ENCODE assay signal across 13 cellular contexts in the genomic region with DNA sequence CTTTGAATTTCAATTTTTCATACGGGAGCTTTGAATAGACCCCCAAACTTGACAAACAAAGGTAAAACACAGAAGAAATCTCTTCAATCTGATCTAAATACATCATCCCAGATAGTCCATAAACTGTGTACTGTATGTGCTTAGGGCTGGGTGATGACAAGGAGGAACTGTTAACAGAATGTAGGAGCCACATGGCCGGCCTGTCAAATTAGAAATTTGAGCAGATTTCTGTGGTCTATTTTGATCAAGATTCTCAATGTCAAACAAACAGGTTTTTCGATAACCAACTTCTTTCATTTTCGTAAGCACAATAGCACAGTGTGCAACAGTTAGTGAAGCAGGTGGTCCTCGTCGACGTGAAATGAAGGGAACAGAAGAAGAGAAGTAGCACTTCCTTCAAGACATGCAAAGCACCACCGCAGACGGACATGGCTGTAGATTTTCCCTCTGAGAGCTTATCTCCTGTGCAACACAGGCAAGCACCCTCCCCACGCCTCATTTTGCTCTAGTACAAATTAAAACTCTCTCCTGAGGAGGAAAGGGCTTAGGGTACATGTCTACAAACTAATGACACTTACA.
A peak's percentile ranks its signal among the peaks of the same experiment; 100 is the strongest.
DNase-seq lines count a peak whose midpoint lies in the region; ATAC-seq and TF ChIP-seq lines count a peak whose summit lies in the region.
"Had no signal": no experiment of that assay in that cellular context is flagged by ENCODE, and none has a peak within 500 bp of the region (broad histone marks: within the 10 kb centered on the region; RNA-seq: fewer than 3 reads in every experiment).

No MANE protein-coding gene starts in this region.

- H4K20me1 ChIP-seq in MM.1S (ENCODE audit: insufficient read depth, low read length): no peaks in the 10 kb centered on the region

- no peaks in the 10 kb centered on the region for H3K9me3 ChIP-seq in MM.1S (replicated peaks; ENCODE audit: insufficient read depth, low read length)
- H3K9me3 ChIP-seq: adrenal gland had no signal

- no peaks in the 10 kb centered on the region for H3K36me3 ChIP-seq in MM.1S (replicated peaks; ENCODE audit: insufficient read depth, low read length)
- H3K36me3 ChIP-seq: adrenal gland had no signal

- peak; percentile 96 for ATAC-seq in GM19463 (IDR thresholded peaks at IDR 0.05; ENCODE audit: unreplicated experiment)
- ATAC-seq in HG02970 (IDR thresholded peaks at IDR 0.05; ENCODE audit: low FRiP score, unreplicated experiment): peak; percentile 92
- ATAC-seq: stimulated activated naive CD8-positive, alpha-beta T cell treated with anti-CD3 and anti-CD28 coated beads, Interleukin-15, amount 100 ng/mL, for 72 hours had no signal

- peak overlapping the region; percentile 12; the same call in 1 of the 2 replicates for H3K9ac ChIP-seq in MM.1S (ENCODE audit: low read length)

- H3K4me2 ChIP-seq in MM.1S (ENCODE audit: low read depth, low read length): peak overlapping the region; percentile 53
- H3K4me2 ChIP-seq: hepatocyte had no signal

- in situ Hi-C loops in GM13976 (cut with MboI; ENCODE audit: low sequenced_read_pairs, unreplicated experiment): no loop called here

- peak overlapping the region; percentile 58; the same call in 1 of the 2 replicates for H3K27ac ChIP-seq in MM.1S (ENCODE audit: low read length)
- H3K27ac ChIP-seq: adrenal gland, hepatocyte had no signal

- no peaks in the 10 kb centered on the region for H3K27me3 ChIP-seq in MM.1S (replicated peaks; ENCODE audit: insufficient read depth, low read length)
- H3K27me3 ChIP-seq: adrenal gland, hepatocyte had no signal

- DNase-seq in GM13976 (ENCODE audit: low spot score) (peak; percentile 69), MM.1S (peak; percentile 86), NCI-H2081 treated with DMSO at 0.1 percent for 48 hours (lab: John Stamatoyannopoulos, UW) (no peak), activated T-cell treated with anti-CD3 and anti-CD28 coated beads for 4 hours (no peak), occipital lobe (lab: John Stamatoyannopoulos, UW) (no peak), RPMI8226 (no peak)
- DNase-seq: adrenal gland; NCI-H2029 treated with DMSO at 0.1 percent for 48 hours; SHP77; stimulated activated naive CD8-positive, alpha-beta T cell treated with anti-CD3 and anti-CD28 coated beads, Interleukin-15, amount 100 ng/mL, for 72 hours had no signal

- no peak overlapping the region for H2AFZ ChIP-seq in MM.1S (ENCODE audit: low read length)
- H2AFZ ChIP-seq: hepatocyte had no signal

- H3K79me2 ChIP-seq in MM.1S (ENCODE audit: low read length): no peaks in the 10 kb centered on the region
- H3K79me2 ChIP-seq: hepatocyte had no signal

- peaks cover 16% of the 10 kb centered on the region for H3K4me1 ChIP-seq in MM.1S (ENCODE audit: low read length)
- H3K4me1 ChIP-seq: adrenal gland had no signal

- peaks cover 3% of the 10 kb centered on the region for H3F3A ChIP-seq in MM.1S (ENCODE audit: insufficient read depth, low read length)

- no peak for TF ChIP-seq CTCF in GM13976 (IDR thresholded peaks at IDR 0.05; ENCODE audit: borderline replicate concordance, control extremely low read depth, extremely low read depth, insufficient read depth, missing control alignments)
- no peak for TF ChIP-seq CTCF in MM.1S (IDR thresholded peaks at IDR 0.05; ENCODE audit: low read length)

- peak overlapping the region; percentile 12; the same call in 1 of the 2 replicates for H3K4me3 ChIP-seq in MM.1S (ENCODE audit: low read length)
- H3K4me3 ChIP-seq: adrenal gland, hepatocyte had no signal

- no peaks in the 10 kb centered on the region for H3K9me2 ChIP-seq in MM.1S (replicated peaks; ENCODE audit: insufficient read depth, low read length)

Comparison
In these comparisons a context has a peak if more than half of its experiments do, and no peak if none do; other contexts are left out.
1. DNase-seq: peak in GM13976 (single experiment) and MM.1S (single experiment); none in NCI-H2081 treated with DMSO at 0.1 percent for 48 hours (single experiment), activated T-cell treated with anti-CD3 and anti-CD28 coated beads for 4 hours (single experiment), occipital lobe (single experiment) and RPMI8226 (single experiment).